Comparison of ENCODE assay signal across 14 cellular contexts in genomic region chr10:77416327-77417135, GRCh38.
DNase-seq lines count a peak whose midpoint lies in the region; ATAC-seq and TF ChIP-seq lines count a peak whose summit lies in the region.
"Had no signal": no experiment of that assay in that cellular context is flagged by ENCODE, and none has a peak within 500 bp of the region (broad histone marks: within the 10 kb centered on the region; RNA-seq: fewer than 3 reads in every experiment).

No MANE protein-coding gene starts in this region.

- no peak overlapping the region for H3K4me3 Mint-ChIP-seq in neural crest cell
- no peak overlapping the region for H3K4me3 Mint-ChIP-seq in activated CD8-positive, alpha-beta T cell treated with anti-CD3 and anti-CD28 coated beads, Interleukin-2, amount 10 ng/mL, durations not matched to agents 7 days and 5 days
- H3K4me3 Mint-ChIP-seq: CD8-positive, alpha-beta memory T cell; T-helper 1 cell treated with Interleukin-12 subunit alpha and Interleukin-12 subunit beta and Interleukin-4 antibody, amounts not matched to agents 30 μg/mL and 1 μg/mL, for 36 hours had no signal

- H3K9me3 ChIP-seq in AG04450 (ENCODE audit: control insufficient read depth, insufficient read depth, low read length): no peaks in the 10 kb centered on the region

- CTCF ChIA-PET in AG04450 (lab: Charles Lee): interaction anchor here (1.2 to 3.3 kb wide), 6 partner anchors 12 to 251 kb away, joined by 3 to 12 read pairs (median 6); no protein-coding TSS in a partner anchor
- CTCF ChIA-PET in activated CD8-positive, alpha-beta T cell treated with anti-CD3 and anti-CD28 coated beads, Interleukin-2, amount 10 ng/mL, durations not matched to agents 7 days and 5 days (lab: Charles Lee): no interaction called here

- H3K27ac Mint-ChIP-seq in neural crest cell (ENCODE audit: unreplicated experiment): peak overlapping the region; percentile 79
- H3K27ac Mint-ChIP-seq in activated CD8-positive, alpha-beta T cell treated with anti-CD3 and anti-CD28 coated beads, Interleukin-2, amount 10 ng/mL, durations not matched to agents 7 days and 5 days: no peak overlapping the region
- H3K27ac Mint-ChIP-seq: T-helper 1 cell treated with Interleukin-12 subunit alpha and Interleukin-12 subunit beta and Interleukin-4 antibody, amounts not matched to agents 30 μg/mL and 1 μg/mL, for 36 hours had no signal

- POLR2A ChIA-PET in AG04450 (lab: Yijun Ruan, JAX): interaction anchor here (0.6 to 1.2 kb wide), 4 partner anchors 11 to 95 kb away, joined by 3 read pairs; no protein-coding TSS in a partner anchor
- POLR2A ChIA-PET in activated CD8-positive, alpha-beta T cell treated with anti-CD3 and anti-CD28 coated beads, Interleukin-2, amount 10 ng/mL, durations not matched to agents 7 days and 5 days (lab: Charles Lee): no interaction called here

- peak overlapping the region; percentile 80 for H3K27ac ChIP-seq in AG04450 (ENCODE audit: low read depth, low read length)
- H3K27ac ChIP-seq: HL-60 had no signal

- ATAC-seq in HG03460 (IDR thresholded peaks at IDR 0.05; ENCODE audit: unreplicated experiment) (no peak), HG02840 (IDR thresholded peaks at IDR 0.05; ENCODE audit: low FRiP score, unreplicated experiment) (no peak)
- no peak for ATAC-seq in activated CD8-positive, alpha-beta T cell treated with anti-CD3 and anti-CD28 coated beads, Interleukin-2, amount 10 ng/mL, durations not matched to agents 7 days and 5 days

- H3K27me3 Mint-ChIP-seq in neural crest cell (ENCODE audit: low read depth): no peaks in the 10 kb centered on the region
- H3K27me3 Mint-ChIP-seq in activated CD8-positive, alpha-beta T cell treated with anti-CD3 and anti-CD28 coated beads, Interleukin-2, amount 10 ng/mL, durations not matched to agents 7 days and 5 days (ENCODE audit: low read depth): no peaks in the 10 kb centered on the region

- no peak overlapping the region for H3K4me3 ChIP-seq in AG04450 (ENCODE audit: low read depth, low read length)

- DNase-seq in AG04450 (ENCODE audit: low read depth, low spot score) (peak; percentile 63), LoVo (ENCODE audit: low spot score) (peak; percentile 1), dedifferentiated amniotic fluid mesenchymal stem cell (ENCODE audit: extremely low spot score) (peak; percentile 93), neural crest cell (ENCODE audit: low read depth, low spot score) (no peak)
- DNase-seq in activated CD8-positive, alpha-beta T cell treated with anti-CD3 and anti-CD28 coated beads, Interleukin-2, amount 10 ng/mL, durations not matched to agents 7 days and 5 days: no peak
- no peak for DNase-seq in activated effector memory CD4-positive, alpha-beta T cell treated with Interleukin-2 at 50 U/mL for 16 hours
- DNase-seq: CD8-positive, alpha-beta memory T cell; cortex of kidney; H7; NCI-H2227 treated with DMSO at 0.1 percent for 48 hours had no signal

- no peak for TF ChIP-seq CTCF in AG04450 (IDR thresholded peaks at IDR 0.05; ENCODE audit: low read depth, low read length)
- no peak for TF ChIP-seq CTCF in neural crest cell (conservative IDR thresholded peaks at IDR 0.05)

- no peaks in the 10 kb centered on the region for H3K4me1 Mint-ChIP-seq in neural crest cell
- no peaks in the 10 kb centered on the region for H3K4me1 Mint-ChIP-seq in activated CD8-positive, alpha-beta T cell treated with anti-CD3 and anti-CD28 coated beads, Interleukin-2, amount 10 ng/mL, durations not matched to agents 7 days and 5 days (ENCODE audit: low read depth)
- H3K4me1 Mint-ChIP-seq: CD8-positive, alpha-beta memory T cell had no signal

- H3K9me3 Mint-ChIP-seq in neural crest cell: no peaks in the 10 kb centered on the region
- no peaks in the 10 kb centered on the region for H3K9me3 Mint-ChIP-seq in activated CD8-positive, alpha-beta T cell treated with anti-CD3 and anti-CD28 coated beads, Interleukin-2, amount 10 ng/mL, durations not matched to agents 7 days and 5 days (ENCODE audit: insufficient read depth)
- H3K9me3 Mint-ChIP-seq: CD8-positive, alpha-beta memory T cell; T-helper 1 cell treated with Interleukin-12 subunit alpha and Interleukin-12 subunit beta and Interleukin-4 antibody, amounts not matched to agents 30 μg/mL and 1 μg/mL, for 36 hours had no signal

- no peaks in the 10 kb centered on the region for H3K36me3 Mint-ChIP-seq in neural crest cell (ENCODE audit: low read depth)
- no peaks in the 10 kb centered on the region for H3K36me3 Mint-ChIP-seq in activated CD8-positive, alpha-beta T cell treated with anti-CD3 and anti-CD28 coated beads, Interleukin-2, amount 10 ng/mL, durations not matched to agents 7 days and 5 days (ENCODE audit: low read depth)
- H3K36me3 Mint-ChIP-seq: CD8-positive, alpha-beta memory T cell had no signal

- H3K27me3 ChIP-seq in AG04450 (ENCODE audit: control insufficient read depth, insufficient read depth, low read length): no peaks in the 10 kb centered on the region

Comparison
In these comparisons a context has a peak if more than half of its experiments do, and no peak if none do; other contexts are left out.
1. DNase-seq: peak in AG04450 (single experiment), LoVo (single experiment) and dedifferentiated amniotic fluid mesenchymal stem cell (single experiment); none in neural crest cell (single experiment), activated CD8-positive, alpha-beta T cell treated with anti-CD3 and anti-CD28 coated beads, Interleukin-2, amount 10 ng/mL, durations not matched to agents 7 days and 5 days (single experiment) and activated effector memory CD4-positive, alpha-beta T cell treated with Interleukin-2 at 50 U/mL for 16 hours (single experiment).